8 cellular contexts compared by ENCODE assay signal in genomic region chr16:70432800-70433455, GRCh38. TPM values are rescaled to one million over a fixed set of nuclear protein-coding genes. Genes with fewer than 3 reads are reported as not detected.
DNase-seq lines count a peak whose midpoint lies in the region; ATAC-seq and TF ChIP-seq lines count a peak whose summit lies in the region.

No MANE protein-coding gene starts in this region.

- H3K4me3 ChIP-seq in brain microvascular endothelial cell (ENCODE audit: low read depth, low read length) (no peak overlapping the region), neural progenitor cell (no peak overlapping the region)

- DNase-seq in ELF-1 (ENCODE audit: low read depth, low spot score) (peak; percentile 60), HUDEP-2 (lab: John Stamatoyannopoulos, UW; ENCODE audit: unreplicated experiment in 76 of 76) (peak in 45 of 76 experiments; percentile 14 to 72 (median 38)), brain microvascular endothelial cell (no peak), neural progenitor cell (ENCODE audit: low spot score) (no peak), UCSD-AML1 (lab: John Stamatoyannopoulos, UW; ENCODE audit: unreplicated experiment) (no peak), activated T-cell treated with anti-CD3 and anti-CD28 coated beads for 4 hours (no peak)

- H4K20me1 ChIP-seq in neural progenitor cell (ENCODE audit: low read depth), result peaks cover 27% of the 10 kb centered on the region

- TF ChIP-seq CTCF in brain microvascular endothelial cell (IDR thresholded peaks at IDR 0.05; ENCODE audit: low read depth, low read length, missing control alignments) (no peak), neural progenitor cell (IDR thresholded peaks at IDR 0.05) (no peak)

- no peaks in the 10 kb centered on the region for H3K27me3 ChIP-seq in brain microvascular endothelial cell (replicated peaks)
- H3K27me3 ChIP-seq in neural progenitor cell, result no peaks in the 10 kb centered on the region

- peaks cover 3% of the 10 kb centered on the region for H3K27me3 Mint-ChIP-seq in neural progenitor cell (ENCODE audit: insufficient read depth, low read depth)

- H3K27ac Mint-ChIP-seq in neural progenitor cell, result peak overlapping the region; percentile 83

- H3K27ac ChIP-seq in brain microvascular endothelial cell (peak overlapping the region; percentile 57), neural progenitor cell (no peak overlapping the region)

- ATAC-seq in HG02938 (IDR thresholded peaks at IDR 0.05; ENCODE audit: unreplicated experiment) (no peak), GM19328 (IDR thresholded peaks at IDR 0.05; ENCODE audit: unreplicated experiment) (no peak)

- peaks cover 86% of the 10 kb centered on the region for H3K79me2 ChIP-seq in neural progenitor cell (ENCODE audit: low read depth)

- peaks cover 43% of the 10 kb centered on the region for H3K4me1 ChIP-seq in neural progenitor cell

- no peaks in the 10 kb centered on the region for H3K9me3 Mint-ChIP-seq in neural progenitor cell

- peak overlapping the region; percentile 53 for H3K4me3 Mint-ChIP-seq in neural progenitor cell

- H3K4me2 ChIP-seq in neural progenitor cell, result no peak overlapping the region

- H3F3A ChIP-seq in neural progenitor cell (ENCODE audit: low read depth), result peaks cover 43% of the 10 kb centered on the region

- in situ Hi-C loops in brain microvascular endothelial cell (cut with HindIII; ENCODE audit: low pct_ligation_motif_present, low sequenced_read_pairs), result no loop called here

- peaks cover 7% of the 10 kb centered on the region for H3K36me3 ChIP-seq in brain microvascular endothelial cell (replicated peaks)
- no peaks in the 10 kb centered on the region for H3K36me3 ChIP-seq in neural progenitor cell

- H3K9ac ChIP-seq in neural progenitor cell, result no peak overlapping the region

- no peaks in the 10 kb centered on the region for H3K9me3 ChIP-seq in neural progenitor cell (ENCODE audit: low read depth)

- peaks cover 76% of the 10 kb centered on the region for H3K4me1 Mint-ChIP-seq in neural progenitor cell

- H3K36me3 Mint-ChIP-seq in neural progenitor cell, result peaks cover 7% of the 10 kb centered on the region

- H2AFZ ChIP-seq in neural progenitor cell (replicated peaks), result no peak overlapping the region

RNA-seq across cellular contexts. Expression of gene ST3GAL2, which starts 6.0 kb away (rescaled TPM):
- total RNA-seq in neural progenitor cell (ENCODE audit: low replicate concordance), result 11.6 and 34.5 TPM in 2 replicates

RNA-seq across cellular contexts. Expression of gene FCSK, which starts 21.5 kb away (rescaled TPM):
- total RNA-seq in neural progenitor cell (ENCODE audit: low replicate concordance), result 11.0 and 12.0 TPM in 2 replicates

Comparison
In these comparisons a context has a peak if more than half of its experiments do, and no peak if none do; other contexts are left out.
1. DNase-seq: peak in ELF-1 (single experiment) and HUDEP-2 (45 of 76); none in brain microvascular endothelial cell (single experiment), neural progenitor cell (single experiment), UCSD-AML1 (single experiment) and activated T-cell treated with anti-CD3 and anti-CD28 coated beads for 4 hours (single experiment).